8 cellular contexts compared by ENCODE assay signal in the genomic region with DNA sequence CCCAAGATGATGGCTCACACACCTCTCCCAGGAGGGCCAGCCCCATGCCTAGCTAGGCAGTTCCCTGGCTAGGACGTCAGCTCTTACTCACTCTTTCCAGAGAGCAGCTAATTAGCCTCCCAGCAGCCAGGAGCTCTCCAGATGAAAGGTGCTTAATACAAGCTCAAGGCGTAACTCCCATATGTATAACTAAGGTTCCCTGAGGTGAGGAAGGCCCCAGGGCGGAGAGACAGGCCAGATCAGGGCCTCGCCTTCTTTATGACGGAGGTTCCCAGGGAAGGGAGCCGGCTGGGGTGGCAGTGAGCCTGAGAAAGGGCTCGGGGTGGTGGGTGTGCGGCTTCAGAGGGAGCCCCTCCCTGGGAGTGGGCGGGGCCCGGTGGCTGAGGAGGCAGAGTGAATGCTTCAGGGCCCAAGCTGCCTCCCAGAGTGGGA. TPM values are rescaled to one million over a fixed set of nuclear protein-coding genes. Genes with fewer than 3 reads are reported as not detected.
DNase-seq lines count a peak whose midpoint lies in the region; ATAC-seq lines count a peak whose summit lies in the region.

No MANE protein-coding gene starts in this region.

- H3K9me3 Mint-ChIP-seq in T-helper 1 cell treated with Interleukin-12 subunit alpha and Interleukin-12 subunit beta and Interleukin-4 antibody, amounts not matched to agents 30 μg/mL and 1 μg/mL, for 36 hours, result no peaks in the 10 kb centered on the region
- H3K9me3 Mint-ChIP-seq in activated T-helper 1 cell treated with anti-CD3 and anti-CD28 coated beads, Interleukin-12 subunit alpha, Interleukin-12 subunit beta, Interleukin-2, Interleukin-4 antibody, amounts not matched to agents 30 ng/mL and 10 ng/mL and 1 ng/mL, durations not matched to agents 14 hours and 24 hours and 36 hours, result no peaks in the 10 kb centered on the region

- H3K4me3 Mint-ChIP-seq in T-helper 1 cell treated with Interleukin-12 subunit alpha and Interleukin-12 subunit beta and Interleukin-4 antibody, amounts not matched to agents 30 μg/mL and 1 μg/mL, for 36 hours, result no peak overlapping the region
- no peak overlapping the region for H3K4me3 Mint-ChIP-seq in activated T-helper 1 cell treated with anti-CD3 and anti-CD28 coated beads, Interleukin-12 subunit alpha, Interleukin-12 subunit beta, Interleukin-2, Interleukin-4 antibody, amounts not matched to agents 30 ng/mL and 10 ng/mL and 1 ng/mL, durations not matched to agents 14 hours and 24 hours and 36 hours

- no peak for DNase-seq in T-helper 1 cell
- no peak for DNase-seq in activated T-helper 1 cell treated with anti-CD3 and anti-CD28 coated beads, Interleukin-12 subunit alpha, Interleukin-12 subunit beta, Interleukin-2, Interleukin-4 antibody, amounts not matched to agents 30 ng/mL and 10 ng/mL and 1 ng/mL, durations not matched to agents 14 hours and 24 hours and 36 hours (ENCODE audit: low spot score)
- DNase-seq in iPS-NIHi7 (ENCODE audit: extremely low spot score), result peak; percentile 62
- peak; percentile 73 for DNase-seq in stromal cell of bone marrow (ENCODE audit: low read depth)
- DNase-seq in globus pallidus (ENCODE audit: low spot score), result no peak

- ATAC-seq in HG02884 (IDR thresholded peaks at IDR 0.05; ENCODE audit: unreplicated experiment), result no peak
- ATAC-seq in GM19324 (IDR thresholded peaks at IDR 0.05; ENCODE audit: low FRiP score, unreplicated experiment), result no peak

- peak overlapping the region; percentile 52 for H3K27ac Mint-ChIP-seq in T-helper 1 cell treated with Interleukin-12 subunit alpha and Interleukin-12 subunit beta and Interleukin-4 antibody, amounts not matched to agents 30 μg/mL and 1 μg/mL, for 36 hours
- peak overlapping the region; percentile 64 for H3K27ac Mint-ChIP-seq in activated T-helper 1 cell treated with anti-CD3 and anti-CD28 coated beads, Interleukin-12 subunit alpha, Interleukin-12 subunit beta, Interleukin-2, Interleukin-4 antibody, amounts not matched to agents 30 ng/mL and 10 ng/mL and 1 ng/mL, durations not matched to agents 14 hours and 24 hours and 36 hours

- intact Hi-C loops in activated T-helper 1 cell treated with anti-CD3 and anti-CD28 coated beads, Interleukin-12 subunit alpha, Interleukin-12 subunit beta, Interleukin-2, Interleukin-4 antibody, amounts not matched to agents 30 ng/mL and 10 ng/mL and 1 ng/mL, durations not matched to agents 14 hours and 24 hours and 36 hours (cut with micrococcal nuclease), result no loop called here

- peaks cover 53% of the 10 kb centered on the region for H3K4me1 Mint-ChIP-seq in T-helper 1 cell treated with Interleukin-12 subunit alpha and Interleukin-12 subunit beta and Interleukin-4 antibody, amounts not matched to agents 30 μg/mL and 1 μg/mL, for 36 hours (ENCODE audit: low read depth)
- H3K4me1 Mint-ChIP-seq in activated T-helper 1 cell treated with anti-CD3 and anti-CD28 coated beads, Interleukin-12 subunit alpha, Interleukin-12 subunit beta, Interleukin-2, Interleukin-4 antibody, amounts not matched to agents 30 ng/mL and 10 ng/mL and 1 ng/mL, durations not matched to agents 14 hours and 24 hours and 36 hours (ENCODE audit: low read depth), result peaks cover 54% of the 10 kb centered on the region

- no peaks in the 10 kb centered on the region for H3K27me3 Mint-ChIP-seq in T-helper 1 cell treated with Interleukin-12 subunit alpha and Interleukin-12 subunit beta and Interleukin-4 antibody, amounts not matched to agents 30 μg/mL and 1 μg/mL, for 36 hours (ENCODE audit: low read depth)
- H3K27me3 Mint-ChIP-seq in activated T-helper 1 cell treated with anti-CD3 and anti-CD28 coated beads, Interleukin-12 subunit alpha, Interleukin-12 subunit beta, Interleukin-2, Interleukin-4 antibody, amounts not matched to agents 30 ng/mL and 10 ng/mL and 1 ng/mL, durations not matched to agents 14 hours and 24 hours and 36 hours (ENCODE audit: insufficient read depth), result no peaks in the 10 kb centered on the region

- no peaks in the 10 kb centered on the region for H3K36me3 Mint-ChIP-seq in T-helper 1 cell treated with Interleukin-12 subunit alpha and Interleukin-12 subunit beta and Interleukin-4 antibody, amounts not matched to agents 30 μg/mL and 1 μg/mL, for 36 hours (ENCODE audit: low read depth)
- no peaks in the 10 kb centered on the region for H3K36me3 Mint-ChIP-seq in activated T-helper 1 cell treated with anti-CD3 and anti-CD28 coated beads, Interleukin-12 subunit alpha, Interleukin-12 subunit beta, Interleukin-2, Interleukin-4 antibody, amounts not matched to agents 30 ng/mL and 10 ng/mL and 1 ng/mL, durations not matched to agents 14 hours and 24 hours and 36 hours (ENCODE audit: low read depth)

RNA-seq across cellular contexts. Expression of a gene that starts 26.4 kb away (rescaled TPM):
- total RNA-seq in activated T-helper 1 cell treated with anti-CD3 and anti-CD28 coated beads, Interleukin-12 subunit alpha, Interleukin-12 subunit beta, Interleukin-2, Interleukin-4 antibody, amounts not matched to agents 30 ng/mL and 10 ng/mL and 1 ng/mL, durations not matched to agents 14 hours and 24 hours and 36 hours, result 149 and 156 TPM in 2 replicates

Comparison
In these comparisons a context has a peak if more than half of its experiments do, and no peak if none do; other contexts are left out.
1. DNase-seq: peak in iPS-NIHi7 (single experiment) and stromal cell of bone marrow (single experiment); none in T-helper 1 cell (0 of 5), activated T-helper 1 cell treated with anti-CD3 and anti-CD28 coated beads, Interleukin-12 subunit alpha, Interleukin-12 subunit beta, Interleukin-2, Interleukin-4 antibody, amounts not matched to agents 30 ng/mL and 10 ng/mL and 1 ng/mL, durations not matched to agents 14 hours and 24 hours and 36 hours (single experiment) and globus pallidus (single experiment).